8 cellular contexts compared by ENCODE assay signal in genomic region chr1:15525043-15525958, GRCh38. TPM values are rescaled to one million over a fixed set of nuclear protein-coding genes. Genes with fewer than 3 reads are reported as not detected.
A peak's percentile ranks its signal among the peaks of the same experiment; 100 is the strongest.
DNase-seq lines count a peak whose midpoint lies in the region; ATAC-seq and TF ChIP-seq lines count a peak whose summit lies in the region.

No MANE protein-coding gene starts in this region.

- H3K9me3 Mint-ChIP-seq in naive thymus-derived CD4-positive, alpha-beta T cell: peaks cover 0 to 4% (median 0%) of the 10 kb centered on the region in 11 donors

- H3K4me1 ChIP-seq in naive thymus-derived CD4-positive, alpha-beta T cell (ENCODE audit: control insufficient read depth in 2 of 2, insufficient read depth in 2 of 2, low read length in 2 of 2): peaks cover 21 to 28% of the 10 kb centered on the region in 2 donors

- H3K27ac ChIP-seq in VCaP (peak overlapping the region; percentile 90), epithelial cell of prostate (peak overlapping the region; percentile 93)
- H3K27ac ChIP-seq in naive thymus-derived CD4-positive, alpha-beta T cell (ENCODE audit: low read depth, low read length): peak overlapping the region; percentile 100

- H3K27me3 Mint-ChIP-seq in naive thymus-derived CD4-positive, alpha-beta T cell: no peaks in the 10 kb centered on the region

- H3K27me3 ChIP-seq in naive thymus-derived CD4-positive, alpha-beta T cell (ENCODE audit: control insufficient read depth in 2 of 2, insufficient read depth in 2 of 2, low read length in 2 of 2): no peaks in the 10 kb centered on the region

- intact Hi-C loops in naive thymus-derived CD4-positive, alpha-beta T cell (cut with micrococcal nuclease): loop anchor here (1.0 to 10.0 kb wide), 12 partner anchors 180 to 1912 kb away; partner anchors contain the start of genes RCC2 (in 2 of the 2), ATP13A2 (in 1 of the 2), FBXO42 (in 1 of the 2) and FHAD1 (in 1 of the 2)

- no peaks in the 10 kb centered on the region for H3K36me3 ChIP-seq in naive thymus-derived CD4-positive, alpha-beta T cell (ENCODE audit: control insufficient read depth in 2 of 3, insufficient read depth in 3 of 3, low read length in 3 of 3)

- no peak for TF ChIP-seq CTCF in VCaP (conservative IDR thresholded peaks at IDR 0.05)

- H3K27ac Mint-ChIP-seq in naive thymus-derived CD4-positive, alpha-beta T cell: peak overlapping the region; percentile 90 to 100 (median 100)

- DNase-seq in DMS 273 treated with DMSO at 0.1 percent for 48 hours (lab: John Stamatoyannopoulos, UW) (peak; percentile 65), HS-27A (ENCODE audit: low read depth) (peak; percentile 93), epithelial cell of prostate (ENCODE audit: low read depth, low spot score) (peak; percentile 90), GOT3 (lab: John Stamatoyannopoulos, UW) (no peak), middle frontal gyrus (ENCODE audit: extremely low spot score, low spot score) (no peak)
- peak in 2 of 9 donors; percentile 5 to 99 for DNase-seq in naive thymus-derived CD4-positive, alpha-beta T cell

- peak; percentile 32 for ATAC-seq in GM19395 (IDR thresholded peaks at IDR 0.05; ENCODE audit: unreplicated experiment)
- peak; percentile 1 for ATAC-seq in naive thymus-derived CD4-positive, alpha-beta T cell

- H3K4me3 ChIP-seq in naive thymus-derived CD4-positive, alpha-beta T cell (ENCODE audit: low read length): peak overlapping the region; percentile 78

- H3K36me3 Mint-ChIP-seq in naive thymus-derived CD4-positive, alpha-beta T cell: peaks cover 0 to 15% (median 0%) of the 10 kb centered on the region in 5 donors

- CTCF ChIA-PET in naive thymus-derived CD4-positive, alpha-beta T cell (lab: Charles Lee): no interaction called here

- H3K4me1 Mint-ChIP-seq in naive thymus-derived CD4-positive, alpha-beta T cell: peaks cover 31 to 70% (median 62%) of the 10 kb centered on the region in 7 donors

- POLR2A ChIA-PET in naive thymus-derived CD4-positive, alpha-beta T cell (lab: Charles Lee): interaction anchor here (0.5 to 3.0 kb wide), 2 partner anchors 53 to 832 kb away, joined by 3 to 13 read pairs; no protein-coding TSS in a partner anchor

- peak overlapping the region; percentile 82 to 100 (median 91) for H3K4me3 Mint-ChIP-seq in naive thymus-derived CD4-positive, alpha-beta T cell

- no peaks in the 10 kb centered on the region for H3K9me3 ChIP-seq in naive thymus-derived CD4-positive, alpha-beta T cell (ENCODE audit: control insufficient read depth in 2 of 3, low read length in 3 of 3)

RNA-seq across cellular contexts. Expression of gene CASP9, which starts 1.3 kb away (rescaled TPM):
- 10 to 100 TPM; 14.7 to 22.2 (median 15.7) TPM for total RNA-seq in naive thymus-derived CD4-positive, alpha-beta T cell
- polyA plus RNA-seq in naive thymus-derived CD4-positive, alpha-beta T cell: 1 to 10 TPM; 9.0 to 9.3 TPM

RNA-seq across cellular contexts. Expression of gene DNAJC16, which starts 1.3 kb away (rescaled TPM):
- total RNA-seq in naive thymus-derived CD4-positive, alpha-beta T cell: 10 to 100 TPM; 17.8 to 29.4 (median 25.0) TPM
- 10 to 100 TPM in 1 of 2 donors, 1 to 10 TPM in 1; 9.6 to 10.0 TPM for polyA plus RNA-seq in naive thymus-derived CD4-positive, alpha-beta T cell

RNA-seq across cellular contexts. Expression of gene CELA2B, which starts 49.4 kb away (rescaled TPM):
- not detected for total RNA-seq in naive thymus-derived CD4-positive, alpha-beta T cell
- not detected for polyA plus RNA-seq in naive thymus-derived CD4-positive, alpha-beta T cell

RNA-seq across cellular contexts. Expression of gene AGMAT, which starts 59.5 kb away (rescaled TPM):
- 10 to 100 TPM in 1 of 5 experiments, 1 to 10 TPM in 4; 6.4 to 21.5 (median 9.5) TPM for total RNA-seq in naive thymus-derived CD4-positive, alpha-beta T cell
- polyA plus RNA-seq in naive thymus-derived CD4-positive, alpha-beta T cell: 10 to 100 TPM; 14.5 to 16.9 TPM

Comparison
In these comparisons a context has a peak if more than half of its experiments do, and no peak if none do; other contexts are left out.
1. DNase-seq: peak in DMS 273 treated with DMSO at 0.1 percent for 48 hours (single experiment), HS-27A (single experiment) and epithelial cell of prostate (single experiment); none in GOT3 (single experiment) and middle frontal gyrus (single experiment).
2. Peak in every context shown above with its lines, with median percentiles within 50 percentile points of each other: H3K27ac ChIP-seq.